In genomic region chr2:16003152-16003551, GRCh38 we compare ENCODE assay signal across 8 cellular contexts.
"Had no signal": no experiment of that assay in that cellular context is flagged by ENCODE, and none has a peak within 500 bp of the region (broad histone marks: within the 10 kb centered on the region; RNA-seq: fewer than 3 reads in every experiment).

No MANE protein-coding gene starts in this region.

- DNase-seq: GDM1, GF-D8 had no signal

- ATAC-seq: GM12878 had no signal

- FAIRE-seq: G401.6, GM12878, GM12891, GM12892, GM18507, GM19239 had no signal

- H3K4me3 ChIP-seq: GM12878 had no signal
